Comparison of ENCODE assay signal across 19 cellular contexts in the genomic region with DNA sequence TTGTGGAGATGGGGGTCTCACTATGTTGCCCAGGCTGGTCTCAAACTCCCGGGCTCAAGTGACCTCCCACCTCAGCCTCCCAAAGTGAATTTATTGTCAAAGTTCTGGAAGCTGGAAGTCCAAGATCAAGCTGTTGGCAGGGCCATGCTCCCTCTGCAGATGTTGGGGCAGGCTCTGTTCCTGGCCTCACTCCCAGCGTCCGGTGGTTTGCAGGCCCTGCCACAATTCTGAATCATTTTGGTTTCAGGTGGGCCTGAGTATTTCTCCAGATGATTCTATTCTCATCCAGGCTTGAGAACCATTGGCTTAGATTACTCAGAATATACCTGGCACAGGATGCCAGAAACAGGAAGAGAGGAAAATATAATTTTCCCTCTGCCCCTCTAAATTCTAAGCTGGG.
A peak's percentile ranks its signal among the peaks of the same experiment; 100 is the strongest.
DNase-seq lines count a peak whose midpoint lies in the region; TF ChIP-seq lines count a peak whose summit lies in the region.
"Had no signal": no experiment of that assay in that cellular context is flagged by ENCODE, and none has a peak within 500 bp of the region (broad histone marks: within the 10 kb centered on the region; RNA-seq: fewer than 3 reads in every experiment).

No MANE protein-coding gene starts in this region.

- no peaks in the 10 kb centered on the region for H3K36me3 Mint-ChIP-seq in activated CD4-positive, alpha-beta T cell treated with anti-CD3 and anti-CD28 coated beads, Interleukin-2, amount 10 ng/mL, durations not matched to agents 7 days and 5 days (ENCODE audit: low read depth)
- H3K36me3 Mint-ChIP-seq in mesothelial cell of epicardium: no peaks in the 10 kb centered on the region
- H3K36me3 Mint-ChIP-seq: CD4-positive, alpha-beta memory T cell; T-cell had no signal

- POLR2A ChIA-PET in activated CD4-positive, alpha-beta T cell treated with anti-CD3 and anti-CD28 coated beads, Interleukin-2, amount 10 ng/mL, durations not matched to agents 7 days and 5 days (lab: Charles Lee): no interaction called here

- H3K27ac Mint-ChIP-seq in activated CD4-positive, alpha-beta T cell treated with anti-CD3 and anti-CD28 coated beads, Interleukin-2, amount 10 ng/mL, durations not matched to agents 7 days and 5 days: no peak overlapping the region
- no peak overlapping the region for H3K27ac Mint-ChIP-seq in mesothelial cell of epicardium
- H3K27ac Mint-ChIP-seq: B cell; CD4-positive, alpha-beta memory T cell; GM23338; T-cell had no signal

- H3K27me3 Mint-ChIP-seq in activated CD4-positive, alpha-beta T cell treated with anti-CD3 and anti-CD28 coated beads, Interleukin-2, amount 10 ng/mL, durations not matched to agents 7 days and 5 days: no peaks in the 10 kb centered on the region
- H3K27me3 Mint-ChIP-seq in mesothelial cell of epicardium (ENCODE audit: low read depth): no peaks in the 10 kb centered on the region
- H3K27me3 Mint-ChIP-seq: B cell; CD4-positive, alpha-beta memory T cell; T-cell had no signal

- CTCF ChIA-PET in activated CD4-positive, alpha-beta T cell treated with anti-CD3 and anti-CD28 coated beads, Interleukin-2, amount 10 ng/mL, durations not matched to agents 7 days and 5 days (lab: Charles Lee): no interaction called here

- peaks cover 7% of the 10 kb centered on the region for H3K9me3 Mint-ChIP-seq in activated CD4-positive, alpha-beta T cell treated with anti-CD3 and anti-CD28 coated beads, Interleukin-2, amount 10 ng/mL, durations not matched to agents 7 days and 5 days
- peaks cover 23% of the 10 kb centered on the region for H3K9me3 Mint-ChIP-seq in mesothelial cell of epicardium
- H3K9me3 Mint-ChIP-seq: GM23338 had no signal

- no peak overlapping the region for H3K4me3 Mint-ChIP-seq in activated CD4-positive, alpha-beta T cell treated with anti-CD3 and anti-CD28 coated beads, Interleukin-2, amount 10 ng/mL, durations not matched to agents 7 days and 5 days
- no peak overlapping the region for H3K4me3 Mint-ChIP-seq in mesothelial cell of epicardium
- H3K4me3 Mint-ChIP-seq: B cell; CD4-positive, alpha-beta memory T cell; GM23338; T-cell had no signal

- H3K4me1 Mint-ChIP-seq in activated CD4-positive, alpha-beta T cell treated with anti-CD3 and anti-CD28 coated beads, Interleukin-2, amount 10 ng/mL, durations not matched to agents 7 days and 5 days: no peaks in the 10 kb centered on the region
- H3K4me1 Mint-ChIP-seq in mesothelial cell of epicardium: no peaks in the 10 kb centered on the region
- H3K4me1 Mint-ChIP-seq: B cell; CD4-positive, alpha-beta memory T cell; GM23338; T-cell had no signal

- DNase-seq in Daoy (ENCODE audit: low read depth): peak; percentile 71
- DNase-seq in M059J (ENCODE audit: low read depth): peak; percentile 80
- peak; percentile 46 for DNase-seq in astrocyte of the hippocampus (ENCODE audit: low read depth, low spot score)
- DNase-seq in myocyte (ENCODE audit: low read depth): peak; percentile 67
- DNase-seq in activated CD4-positive, alpha-beta T cell treated with anti-CD3 and anti-CD28 coated beads, Interleukin-2, amount 10 ng/mL, durations not matched to agents 7 days and 5 days: no peak
- no peak for DNase-seq in mesothelial cell of epicardium (ENCODE audit: low spot score in 2 of 2, unreplicated experiment in 2 of 2)
- no peak for DNase-seq in NCI-H1105 (lab: John Stamatoyannopoulos, UW)
- DNase-seq in NCI-H446 (lab: John Stamatoyannopoulos, UW): no peak
- DNase-seq: CD4-positive, alpha-beta memory T cell; DMS79; KG1; MM.1S; NCI-H1092 treated with DMSO at 0.1 percent for 48 hours; NCI-H1694; NCI-H748 treated with DMSO at 0.1 percent for 48 hours; PC-9; T-cell had no signal

- TF ChIP-seq CTCF in mesothelial cell of epicardium (IDR thresholded peaks at IDR 0.05; ENCODE audit: unreplicated experiment): no peak

Comparison
In these comparisons a context has a peak if more than half of its experiments do, and no peak if none do; other contexts are left out.
1. DNase-seq: peak in Daoy (single experiment), M059J (single experiment), astrocyte of the hippocampus (single experiment) and myocyte (single experiment); none in activated CD4-positive, alpha-beta T cell treated with anti-CD3 and anti-CD28 coated beads, Interleukin-2, amount 10 ng/mL, durations not matched to agents 7 days and 5 days (single experiment), mesothelial cell of epicardium (0 of 2), NCI-H1105 (single experiment) and NCI-H446 (0 of 2).